In the genomic region with DNA sequence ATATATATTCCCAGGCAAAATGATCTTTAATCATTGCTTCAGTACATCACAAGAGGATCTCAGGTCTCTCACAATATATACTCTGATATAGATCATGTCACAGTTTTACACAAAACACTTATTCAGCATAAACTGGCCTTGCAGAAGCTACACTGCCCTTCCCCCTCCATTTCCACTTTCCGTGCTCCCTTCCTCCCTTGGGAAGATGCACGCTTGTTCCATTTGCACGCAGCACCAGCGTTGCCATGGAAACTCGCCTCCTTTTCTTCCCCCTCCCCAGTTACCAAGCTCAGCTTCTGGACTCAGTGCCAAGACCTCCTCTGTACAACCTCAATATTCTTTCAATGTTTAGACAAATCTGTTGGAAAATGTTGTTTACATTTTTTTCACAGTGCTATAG, we compare ENCODE assay signal across 11 cellular contexts.
A peak's percentile ranks its signal among the peaks of the same experiment; 100 is the strongest.
DNase-seq lines count a peak whose midpoint lies in the region; ATAC-seq and TF ChIP-seq lines count a peak whose summit lies in the region.
"Had no signal": no experiment of that assay in that cellular context is flagged by ENCODE, and none has a peak within 500 bp of the region (broad histone marks: within the 10 kb centered on the region; RNA-seq: fewer than 3 reads in every experiment).

No MANE protein-coding gene starts in this region.

- H3K4me3 ChIP-seq in choroid plexus epithelial cell (ENCODE audit: low read depth, low read length) = peak overlapping the region; percentile 42
- H3K4me3 ChIP-seq: GM12878 had no signal

- no peaks in the 10 kb centered on the region for H3K36me3 Mint-ChIP-seq in nephron (ENCODE audit: low read depth)

- no peak for ATAC-seq in HG03045 (IDR thresholded peaks at IDR 0.05; ENCODE audit: unreplicated experiment)
- ATAC-seq in GM18502 (IDR thresholded peaks at IDR 0.05; ENCODE audit: poor library complexity, unreplicated experiment) = no peak
- ATAC-seq in HG02642 (IDR thresholded peaks at IDR 0.05; ENCODE audit: poor library complexity, unreplicated experiment) = no peak
- ATAC-seq: GM12878 had no signal

- DNase-seq in DMS 273 treated with DMSO at 0.1 percent for 48 hours (lab: John Stamatoyannopoulos, UW) (peak; percentile 25), NCI-H2171 treated with DMSO at 0.1 percent for 48 hours (lab: John Stamatoyannopoulos, UW) (peak; percentile 87), choroid plexus epithelial cell (ENCODE audit: low read depth) (peak; percentile 81)
- DNase-seq in activated CD8-positive, alpha-beta memory T cell treated with anti-CD3 and anti-CD28 coated beads, Interleukin-2, amount 50 U/mL, for 4 hours = no peak
- DNase-seq: stimulated activated CD8-positive, alpha-beta memory T cell treated with anti-CD3 and anti-CD28 coated beads, Interleukin-4, amount 100 ng/mL, for 48 hours had no signal

- peaks cover 1% of the 10 kb centered on the region for H3K9me3 Mint-ChIP-seq in nephron
- H3K9me3 Mint-ChIP-seq: dendritic cell treated with granulocyte-macrophage colony-stimulating factor and Interleukin-4, amounts not matched to agents 40 ng/mL and 50 ng/mL, for 4 days had no signal

- H3K4me1 Mint-ChIP-seq in nephron = peaks cover 26% of the 10 kb centered on the region

- H3K27ac Mint-ChIP-seq in nephron = peak overlapping the region; percentile 7 to 81 (median 63)
- H3K27ac Mint-ChIP-seq: dendritic cell treated with granulocyte-macrophage colony-stimulating factor and Interleukin-4, amounts not matched to agents 40 ng/mL and 50 ng/mL, for 4 days had no signal

- H3K27me3 Mint-ChIP-seq in nephron (ENCODE audit: low read depth) = no peaks in the 10 kb centered on the region
- H3K27me3 Mint-ChIP-seq: dendritic cell treated with granulocyte-macrophage colony-stimulating factor and Interleukin-4, amounts not matched to agents 40 ng/mL and 50 ng/mL, for 4 days had no signal

- peak overlapping the region; percentile 21 to 37 (median 28) for H3K4me3 Mint-ChIP-seq in nephron
- H3K4me3 Mint-ChIP-seq: dendritic cell treated with granulocyte-macrophage colony-stimulating factor and Interleukin-4, amounts not matched to agents 40 ng/mL and 50 ng/mL, for 4 days had no signal

- no peak for TF ChIP-seq CTCF in choroid plexus epithelial cell (conservative IDR thresholded peaks at IDR 0.05; ENCODE audit: low read depth, low read length)
- no peak for TF ChIP-seq CTCF in nephron (IDR thresholded peaks at IDR 0.05; ENCODE audit: unreplicated experiment in 3 of 3)
